Comparison of ENCODE assay signal across 1 cellular context in the genomic region with DNA sequence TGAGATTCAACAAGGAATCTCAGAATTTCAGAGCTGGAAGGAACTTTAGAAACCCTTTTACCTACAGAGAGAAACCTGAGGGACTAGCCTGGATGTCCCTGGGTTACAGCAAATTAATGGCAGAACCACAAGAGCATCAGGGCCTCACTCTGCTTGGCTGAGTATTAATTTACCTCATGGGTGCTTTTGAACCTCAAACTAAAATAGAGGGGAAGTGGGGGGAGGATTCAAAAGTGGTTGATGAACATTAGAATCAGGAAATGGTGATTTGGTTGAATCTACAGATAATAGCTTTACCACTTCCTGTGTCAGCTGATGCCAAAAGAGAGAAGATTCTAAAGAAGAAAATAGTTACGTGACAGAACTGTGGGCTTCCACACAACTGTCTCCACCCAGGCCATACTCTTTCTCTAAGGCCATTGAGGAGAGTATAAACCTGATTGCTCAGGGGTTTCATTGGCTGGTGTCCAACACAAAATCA.
TF ChIP-seq lines count a peak whose summit lies in the region.

No MANE protein-coding gene starts in this region.

TF ChIP-seq in GM12878, 131 proteins besides CTCF, POLR2A, EP300 and RAD21 (continued from another document and continues in another):
- TF ChIP-seq, protein P1, sequence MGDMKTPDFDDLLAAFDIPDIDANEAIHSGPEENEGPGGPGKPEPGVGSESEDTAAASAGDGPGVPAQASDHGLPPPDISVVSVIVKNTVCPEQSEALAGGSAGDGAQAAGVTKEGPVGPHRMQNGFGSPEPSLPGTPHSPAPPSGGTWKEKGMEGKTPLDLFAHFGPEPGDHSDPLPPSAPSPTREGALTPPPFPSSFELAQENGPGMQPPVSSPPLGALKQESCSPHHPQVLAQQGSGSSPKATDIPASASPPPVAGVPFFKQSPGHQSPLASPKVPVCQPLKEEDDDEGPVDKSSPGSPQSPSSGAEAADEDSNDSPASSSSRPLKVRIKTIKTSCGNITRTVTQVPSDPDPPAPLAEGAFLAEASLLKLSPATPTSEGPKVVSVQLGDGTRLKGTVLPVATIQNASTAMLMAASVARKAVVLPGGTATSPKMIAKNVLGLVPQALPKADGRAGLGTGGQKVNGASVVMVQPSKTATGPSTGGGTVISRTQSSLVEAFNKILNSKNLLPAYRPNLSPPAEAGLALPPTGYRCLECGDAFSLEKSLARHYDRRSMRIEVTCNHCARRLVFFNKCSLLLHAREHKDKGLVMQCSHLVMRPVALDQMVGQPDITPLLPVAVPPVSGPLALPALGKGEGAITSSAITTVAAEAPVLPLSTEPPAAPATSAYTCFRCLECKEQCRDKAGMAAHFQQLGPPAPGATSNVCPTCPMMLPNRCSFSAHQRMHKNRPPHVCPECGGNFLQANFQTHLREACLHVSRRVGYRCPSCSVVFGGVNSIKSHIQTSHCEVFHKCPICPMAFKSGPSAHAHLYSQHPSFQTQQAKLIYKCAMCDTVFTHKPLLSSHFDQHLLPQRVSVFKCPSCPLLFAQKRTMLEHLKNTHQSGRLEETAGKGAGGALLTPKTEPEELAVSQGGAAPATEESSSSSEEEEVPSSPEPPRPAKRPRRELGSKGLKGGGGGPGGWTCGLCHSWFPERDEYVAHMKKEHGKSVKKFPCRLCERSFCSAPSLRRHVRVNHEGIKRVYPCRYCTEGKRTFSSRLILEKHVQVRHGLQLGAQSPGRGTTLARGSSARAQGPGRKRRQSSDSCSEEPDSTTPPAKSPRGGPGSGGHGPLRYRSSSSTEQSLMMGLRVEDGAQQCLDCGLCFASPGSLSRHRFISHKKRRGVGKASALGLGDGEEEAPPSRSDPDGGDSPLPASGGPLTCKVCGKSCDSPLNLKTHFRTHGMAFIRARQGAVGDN (IDR thresholded peaks at IDR 0.05) = peak; percentile 86
- peak; percentile 91 for TF ChIP-seq ATF7 (IDR thresholded peaks at IDR 0.05; ENCODE audit: low read depth)
- TF ChIP-seq PML (IDR thresholded peaks at IDR 0.05; ENCODE audit: low read length) = peak; percentile 76
- no peak for TF ChIP-seq BRCA1 (IDR thresholded peaks at IDR 0.05; ENCODE audit: low read depth, low read length)
- TF ChIP-seq NR2C2 (IDR thresholded peaks at IDR 0.05; ENCODE audit: borderline replicate concordance, control insufficient read depth, insufficient read length, low read depth) = no peak
- peak; percentile 87; the same call in 1 of the 2 replicates for TF ChIP-seq NBN (IDR thresholded peaks at IDR 0.05)
- no peak for TF ChIP-seq YBX1 (IDR thresholded peaks at IDR 0.05)
- no peak for TF ChIP-seq HDAC2 (IDR thresholded peaks at IDR 0.05)
- TF ChIP-seq SPI1 (IDR thresholded peaks at IDR 0.05; ENCODE audit: borderline replicate concordance, insufficient read depth, low read depth, low read length) = peak; percentile 88
- TF ChIP-seq LARP7 (IDR thresholded peaks at IDR 0.05) = no peak
- TF ChIP-seq, protein P2, sequence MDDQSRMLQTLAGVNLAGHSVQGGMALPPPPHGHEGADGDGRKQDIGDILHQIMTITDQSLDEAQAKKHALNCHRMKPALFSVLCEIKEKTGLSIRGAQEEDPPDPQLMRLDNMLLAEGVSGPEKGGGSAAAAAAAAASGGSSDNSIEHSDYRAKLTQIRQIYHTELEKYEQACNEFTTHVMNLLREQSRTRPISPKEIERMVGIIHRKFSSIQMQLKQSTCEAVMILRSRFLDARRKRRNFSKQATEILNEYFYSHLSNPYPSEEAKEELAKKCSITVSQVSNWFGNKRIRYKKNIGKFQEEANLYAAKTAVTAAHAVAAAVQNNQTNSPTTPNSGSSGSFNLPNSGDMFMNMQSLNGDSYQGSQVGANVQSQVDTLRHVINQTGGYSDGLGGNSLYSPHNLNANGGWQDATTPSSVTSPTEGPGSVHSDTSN (IDR thresholded peaks at IDR 0.05; ENCODE audit: insufficient replicate concordance, low read depth, low read length) = no peak
- TF ChIP-seq SUZ12 (IDR thresholded peaks at IDR 0.05; ENCODE audit: unreplicated experiment) = no peak
- TF ChIP-seq, protein P3, sequence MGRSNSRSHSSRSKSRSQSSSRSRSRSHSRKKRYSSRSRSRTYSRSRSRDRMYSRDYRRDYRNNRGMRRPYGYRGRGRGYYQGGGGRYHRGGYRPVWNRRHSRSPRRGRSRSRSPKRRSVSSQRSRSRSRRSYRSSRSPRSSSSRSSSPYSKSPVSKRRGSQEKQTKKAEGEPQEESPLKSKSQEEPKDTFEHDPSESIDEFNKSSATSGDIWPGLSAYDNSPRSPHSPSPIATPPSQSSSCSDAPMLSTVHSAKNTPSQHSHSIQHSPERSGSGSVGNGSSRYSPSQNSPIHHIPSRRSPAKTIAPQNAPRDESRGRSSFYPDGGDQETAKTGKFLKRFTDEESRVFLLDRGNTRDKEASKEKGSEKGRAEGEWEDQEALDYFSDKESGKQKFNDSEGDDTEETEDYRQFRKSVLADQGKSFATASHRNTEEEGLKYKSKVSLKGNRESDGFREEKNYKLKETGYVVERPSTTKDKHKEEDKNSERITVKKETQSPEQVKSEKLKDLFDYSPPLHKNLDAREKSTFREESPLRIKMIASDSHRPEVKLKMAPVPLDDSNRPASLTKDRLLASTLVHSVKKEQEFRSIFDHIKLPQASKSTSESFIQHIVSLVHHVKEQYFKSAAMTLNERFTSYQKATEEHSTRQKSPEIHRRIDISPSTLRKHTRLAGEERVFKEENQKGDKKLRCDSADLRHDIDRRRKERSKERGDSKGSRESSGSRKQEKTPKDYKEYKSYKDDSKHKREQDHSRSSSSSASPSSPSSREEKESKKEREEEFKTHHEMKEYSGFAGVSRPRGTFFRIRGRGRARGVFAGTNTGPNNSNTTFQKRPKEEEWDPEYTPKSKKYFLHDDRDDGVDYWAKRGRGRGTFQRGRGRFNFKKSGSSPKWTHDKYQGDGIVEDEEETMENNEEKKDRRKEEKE (IDR thresholded peaks at IDR 0.05) = no peak
- 0 out of 2 replicates have a peak, but pooled peaks have one; percentile 37 for TF ChIP-seq GATAD2B (conservative IDR thresholded peaks at IDR 0.05; ENCODE audit: low read depth)
- TF ChIP-seq TCF12 (IDR thresholded peaks at IDR 0.05; ENCODE audit: low read depth, low read length) = peak; percentile 30; the same call in 1 of the 2 replicates
- peak; percentile 92 for TF ChIP-seq CBFB (IDR thresholded peaks at IDR 0.05; ENCODE audit: low read depth)
- TF ChIP-seq RBBP5 (conservative IDR thresholded peaks at IDR 0.05) = no peak
- TF ChIP-seq, protein P4, sequence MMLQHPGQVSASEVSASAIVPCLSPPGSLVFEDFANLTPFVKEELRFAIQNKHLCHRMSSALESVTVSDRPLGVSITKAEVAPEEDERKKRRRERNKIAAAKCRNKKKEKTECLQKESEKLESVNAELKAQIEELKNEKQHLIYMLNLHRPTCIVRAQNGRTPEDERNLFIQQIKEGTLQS (IDR thresholded peaks at IDR 0.05; ENCODE audit: borderline replicate concordance, extremely low read depth, low read depth, low read length) = no peak
- peak; percentile 88 to 89 for TF ChIP-seq IKZF2 (IDR thresholded peaks at IDR 0.05)
- TF ChIP-seq ZNF384 (IDR thresholded peaks at IDR 0.05; ENCODE audit: borderline replicate concordance, low read depth, low read length) = no peak
- TF ChIP-seq RB1 (IDR thresholded peaks at IDR 0.05; ENCODE audit: borderline replicate concordance) = no peak
- TF ChIP-seq SMAD5 (IDR thresholded peaks at IDR 0.05; ENCODE audit: low read depth) = no peak
- no peak for TF ChIP-seq WRNIP1 (IDR thresholded peaks at IDR 0.05; ENCODE audit: borderline replicate concordance, low read depth, low read length)
- peak; percentile 80 for TF ChIP-seq BCL11A (IDR thresholded peaks at IDR 0.05; ENCODE audit: low read depth, low read length)
- TF ChIP-seq ZNF217 (IDR thresholded peaks at IDR 0.05) = peak; percentile 74; the same call in 1 of the 2 replicates
- peak; percentile 82 for TF ChIP-seq TCF7 (IDR thresholded peaks at IDR 0.05; ENCODE audit: borderline replicate concordance)
- TF ChIP-seq, protein P5, sequence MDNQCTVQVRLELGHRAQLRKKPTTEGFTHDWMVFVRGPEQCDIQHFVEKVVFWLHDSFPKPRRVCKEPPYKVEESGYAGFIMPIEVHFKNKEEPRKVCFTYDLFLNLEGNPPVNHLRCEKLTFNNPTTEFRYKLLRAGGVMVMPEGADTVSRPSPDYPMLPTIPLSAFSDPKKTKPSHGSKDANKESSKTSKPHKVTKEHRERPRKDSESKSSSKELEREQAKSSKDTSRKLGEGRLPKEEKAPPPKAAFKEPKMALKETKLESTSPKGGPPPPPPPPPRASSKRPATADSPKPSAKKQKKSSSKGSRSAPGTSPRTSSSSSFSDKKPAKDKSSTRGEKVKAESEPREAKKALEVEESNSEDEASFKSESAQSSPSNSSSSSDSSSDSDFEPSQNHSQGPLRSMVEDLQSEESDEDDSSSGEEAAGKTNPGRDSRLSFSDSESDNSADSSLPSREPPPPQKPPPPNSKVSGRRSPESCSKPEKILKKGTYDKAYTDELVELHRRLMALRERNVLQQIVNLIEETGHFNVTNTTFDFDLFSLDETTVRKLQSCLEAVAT (IDR thresholded peaks at IDR 0.05) = peak; percentile 56; the same call in 1 of the 2 replicates
- TF ChIP-seq SMARCA5 (IDR thresholded peaks at IDR 0.05) = peak; percentile 2; the same call in 1 of the 2 replicates
- TF ChIP-seq SREBF2 (IDR thresholded peaks at IDR 0.05; ENCODE audit: low read length) = no peak
- TF ChIP-seq MTA2 (IDR thresholded peaks at IDR 0.05; ENCODE audit: low read depth) = peak; percentile 97
- TF ChIP-seq MEF2B (IDR thresholded peaks at IDR 0.05; ENCODE audit: partially characterized antibody, poor library complexity, severe bottlenecking) = peak; percentile 79
- TF ChIP-seq, protein P6, sequence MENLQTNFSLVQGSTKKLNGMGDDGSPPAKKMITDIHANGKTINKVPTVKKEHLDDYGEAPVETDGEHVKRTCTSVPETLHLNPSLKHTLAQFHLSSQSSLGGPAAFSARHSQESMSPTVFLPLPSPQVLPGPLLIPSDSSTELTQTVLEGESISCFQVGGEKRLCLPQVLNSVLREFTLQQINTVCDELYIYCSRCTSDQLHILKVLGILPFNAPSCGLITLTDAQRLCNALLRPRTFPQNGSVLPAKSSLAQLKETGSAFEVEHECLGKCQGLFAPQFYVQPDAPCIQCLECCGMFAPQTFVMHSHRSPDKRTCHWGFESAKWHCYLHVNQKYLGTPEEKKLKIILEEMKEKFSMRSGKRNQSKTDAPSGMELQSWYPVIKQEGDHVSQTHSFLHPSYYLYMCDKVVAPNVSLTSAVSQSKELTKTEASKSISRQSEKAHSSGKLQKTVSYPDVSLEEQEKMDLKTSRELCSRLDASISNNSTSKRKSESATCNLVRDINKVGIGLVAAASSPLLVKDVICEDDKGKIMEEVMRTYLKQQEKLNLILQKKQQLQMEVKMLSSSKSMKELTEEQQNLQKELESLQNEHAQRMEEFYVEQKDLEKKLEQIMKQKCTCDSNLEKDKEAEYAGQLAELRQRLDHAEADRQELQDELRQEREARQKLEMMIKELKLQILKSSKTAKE (IDR thresholded peaks at IDR 0.05; ENCODE audit: low read depth, poor library complexity, severe bottlenecking) = peak; percentile 85
- TF ChIP-seq, protein P7, sequence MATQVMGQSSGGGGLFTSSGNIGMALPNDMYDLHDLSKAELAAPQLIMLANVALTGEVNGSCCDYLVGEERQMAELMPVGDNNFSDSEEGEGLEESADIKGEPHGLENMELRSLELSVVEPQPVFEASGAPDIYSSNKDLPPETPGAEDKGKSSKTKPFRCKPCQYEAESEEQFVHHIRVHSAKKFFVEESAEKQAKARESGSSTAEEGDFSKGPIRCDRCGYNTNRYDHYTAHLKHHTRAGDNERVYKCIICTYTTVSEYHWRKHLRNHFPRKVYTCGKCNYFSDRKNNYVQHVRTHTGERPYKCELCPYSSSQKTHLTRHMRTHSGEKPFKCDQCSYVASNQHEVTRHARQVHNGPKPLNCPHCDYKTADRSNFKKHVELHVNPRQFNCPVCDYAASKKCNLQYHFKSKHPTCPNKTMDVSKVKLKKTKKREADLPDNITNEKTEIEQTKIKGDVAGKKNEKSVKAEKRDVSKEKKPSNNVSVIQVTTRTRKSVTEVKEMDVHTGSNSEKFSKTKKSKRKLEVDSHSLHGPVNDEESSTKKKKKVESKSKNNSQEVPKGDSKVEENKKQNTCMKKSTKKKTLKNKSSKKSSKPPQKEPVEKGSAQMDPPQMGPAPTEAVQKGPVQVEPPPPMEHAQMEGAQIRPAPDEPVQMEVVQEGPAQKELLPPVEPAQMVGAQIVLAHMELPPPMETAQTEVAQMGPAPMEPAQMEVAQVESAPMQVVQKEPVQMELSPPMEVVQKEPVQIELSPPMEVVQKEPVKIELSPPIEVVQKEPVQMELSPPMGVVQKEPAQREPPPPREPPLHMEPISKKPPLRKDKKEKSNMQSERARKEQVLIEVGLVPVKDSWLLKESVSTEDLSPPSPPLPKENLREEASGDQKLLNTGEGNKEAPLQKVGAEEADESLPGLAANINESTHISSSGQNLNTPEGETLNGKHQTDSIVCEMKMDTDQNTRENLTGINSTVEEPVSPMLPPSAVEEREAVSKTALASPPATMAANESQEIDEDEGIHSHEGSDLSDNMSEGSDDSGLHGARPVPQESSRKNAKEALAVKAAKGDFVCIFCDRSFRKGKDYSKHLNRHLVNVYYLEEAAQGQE (IDR thresholded peaks at IDR 0.05; ENCODE audit: low read depth, low read length) = no peak
- no peak for TF ChIP-seq NRF1 (conservative IDR thresholded peaks at IDR 0.05; ENCODE audit: low read depth, low read length)
- TF ChIP-seq, protein P8, sequence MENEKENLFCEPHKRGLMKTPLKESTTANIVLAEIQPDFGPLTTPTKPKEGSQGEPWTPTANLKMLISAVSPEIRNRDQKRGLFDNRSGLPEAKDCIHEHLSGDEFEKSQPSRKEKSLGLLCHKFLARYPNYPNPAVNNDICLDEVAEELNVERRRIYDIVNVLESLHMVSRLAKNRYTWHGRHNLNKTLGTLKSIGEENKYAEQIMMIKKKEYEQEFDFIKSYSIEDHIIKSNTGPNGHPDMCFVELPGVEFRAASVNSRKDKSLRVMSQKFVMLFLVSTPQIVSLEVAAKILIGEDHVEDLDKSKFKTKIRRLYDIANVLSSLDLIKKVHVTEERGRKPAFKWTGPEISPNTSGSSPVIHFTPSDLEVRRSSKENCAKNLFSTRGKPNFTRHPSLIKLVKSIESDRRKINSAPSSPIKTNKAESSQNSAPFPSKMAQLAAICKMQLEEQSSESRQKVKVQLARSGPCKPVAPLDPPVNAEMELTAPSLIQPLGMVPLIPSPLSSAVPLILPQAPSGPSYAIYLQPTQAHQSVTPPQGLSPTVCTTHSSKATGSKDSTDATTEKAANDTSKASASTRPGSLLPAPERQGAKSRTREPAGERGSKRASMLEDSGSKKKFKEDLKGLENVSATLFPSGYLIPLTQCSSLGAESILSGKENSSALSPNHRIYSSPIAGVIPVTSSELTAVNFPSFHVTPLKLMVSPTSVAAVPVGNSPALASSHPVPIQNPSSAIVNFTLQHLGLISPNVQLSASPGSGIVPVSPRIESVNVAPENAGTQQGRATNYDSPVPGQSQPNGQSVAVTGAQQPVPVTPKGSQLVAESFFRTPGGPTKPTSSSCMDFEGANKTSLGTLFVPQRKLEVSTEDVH (IDR thresholded peaks at IDR 0.05; ENCODE audit: low read depth, partially characterized antibody) = peak; percentile 69
- TF ChIP-seq ESRRA (IDR thresholded peaks at IDR 0.05; ENCODE audit: low read length) = no peak
- no peak for TF ChIP-seq SIX5 (IDR thresholded peaks at IDR 0.05; ENCODE audit: low read depth, low read length, severe bottlenecking)
- TF ChIP-seq ZNF207 (IDR thresholded peaks at IDR 0.05; ENCODE audit: borderline replicate concordance) = no peak
- no peak for TF ChIP-seq TARDBP (IDR thresholded peaks at IDR 0.05; ENCODE audit: borderline replicate concordance)
- TF ChIP-seq MXI1 (IDR thresholded peaks at IDR 0.05; ENCODE audit: low read depth, low read length) = peak; percentile 62; the same call in 1 of the 2 replicates
- peak; percentile 24; the same call in 1 of the 2 replicates for TF ChIP-seq SMC3 (IDR thresholded peaks at IDR 0.05; ENCODE audit: borderline replicate concordance, low read length)
- no peak for TF ChIP-seq NFYA (IDR thresholded peaks at IDR 0.05; ENCODE audit: borderline replicate concordance, low read depth, low read length)
- peak; percentile 53 for TF ChIP-seq SP1 (IDR thresholded peaks at IDR 0.05; ENCODE audit: low read depth, low read length)
- TF ChIP-seq ZNF622 (IDR thresholded peaks at IDR 0.05) = no peak
- peak; percentile 95 for TF ChIP-seq MTA3 (IDR thresholded peaks at IDR 0.05; ENCODE audit: borderline replicate concordance, low read length)
